ENCODE assay signal across 1 cellular context in the genomic region with DNA sequence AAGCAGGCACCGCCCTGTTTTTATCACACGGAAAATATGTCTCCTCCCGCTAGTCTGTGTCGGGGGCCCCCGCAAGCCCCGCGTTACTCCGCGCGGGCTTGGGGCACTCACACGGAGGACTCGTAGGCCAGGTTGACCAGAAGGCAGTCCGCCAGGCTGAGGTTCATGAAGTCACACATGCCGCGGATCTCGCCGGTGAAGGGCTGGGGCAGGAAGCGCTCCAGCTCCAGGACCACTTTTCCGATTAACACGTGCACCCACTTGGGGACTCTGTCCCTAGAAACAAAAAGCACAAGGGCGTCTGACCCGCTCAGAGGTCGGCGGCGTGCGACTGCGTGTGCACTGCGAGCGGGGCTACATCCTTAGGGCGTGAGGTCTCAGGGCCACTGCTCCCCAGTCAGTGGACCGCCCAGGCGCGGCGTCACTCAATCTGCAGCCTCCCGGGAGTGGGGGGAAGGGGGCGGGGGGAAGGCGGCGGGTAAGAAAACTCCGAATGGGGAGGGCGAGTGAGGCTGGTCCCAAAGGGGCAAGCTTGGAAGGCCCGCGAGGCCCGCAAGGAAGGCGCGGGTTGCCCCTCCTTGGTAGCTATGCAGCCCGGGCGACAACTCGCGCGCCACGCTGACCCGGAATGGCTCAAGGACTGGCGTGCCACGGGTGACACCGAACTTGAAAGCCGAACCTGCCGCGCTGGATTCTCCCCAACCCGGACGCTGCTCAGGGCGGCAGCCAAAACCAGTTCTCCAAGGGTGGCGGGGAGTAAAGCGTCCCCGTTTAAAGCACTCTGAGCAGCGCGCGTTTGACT.
TF ChIP-seq lines count a peak whose summit lies in the region.

No MANE protein-coding gene starts in this region.

TF ChIP-seq in GM12878, 131 proteins besides CTCF, POLR2A, EP300 and RAD21 (continued from another document):
- TF ChIP-seq, protein P1, sequence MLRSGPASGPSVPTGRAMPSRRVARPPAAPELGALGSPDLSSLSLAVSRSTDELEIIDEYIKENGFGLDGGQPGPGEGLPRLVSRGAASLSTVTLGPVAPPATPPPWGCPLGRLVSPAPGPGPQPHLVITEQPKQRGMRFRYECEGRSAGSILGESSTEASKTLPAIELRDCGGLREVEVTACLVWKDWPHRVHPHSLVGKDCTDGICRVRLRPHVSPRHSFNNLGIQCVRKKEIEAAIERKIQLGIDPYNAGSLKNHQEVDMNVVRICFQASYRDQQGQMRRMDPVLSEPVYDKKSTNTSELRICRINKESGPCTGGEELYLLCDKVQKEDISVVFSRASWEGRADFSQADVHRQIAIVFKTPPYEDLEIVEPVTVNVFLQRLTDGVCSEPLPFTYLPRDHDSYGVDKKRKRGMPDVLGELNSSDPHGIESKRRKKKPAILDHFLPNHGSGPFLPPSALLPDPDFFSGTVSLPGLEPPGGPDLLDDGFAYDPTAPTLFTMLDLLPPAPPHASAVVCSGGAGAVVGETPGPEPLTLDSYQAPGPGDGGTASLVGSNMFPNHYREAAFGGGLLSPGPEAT (IDR thresholded peaks at IDR 0.05; ENCODE audit: low read depth) = no peak
- TF ChIP-seq, protein P2, sequence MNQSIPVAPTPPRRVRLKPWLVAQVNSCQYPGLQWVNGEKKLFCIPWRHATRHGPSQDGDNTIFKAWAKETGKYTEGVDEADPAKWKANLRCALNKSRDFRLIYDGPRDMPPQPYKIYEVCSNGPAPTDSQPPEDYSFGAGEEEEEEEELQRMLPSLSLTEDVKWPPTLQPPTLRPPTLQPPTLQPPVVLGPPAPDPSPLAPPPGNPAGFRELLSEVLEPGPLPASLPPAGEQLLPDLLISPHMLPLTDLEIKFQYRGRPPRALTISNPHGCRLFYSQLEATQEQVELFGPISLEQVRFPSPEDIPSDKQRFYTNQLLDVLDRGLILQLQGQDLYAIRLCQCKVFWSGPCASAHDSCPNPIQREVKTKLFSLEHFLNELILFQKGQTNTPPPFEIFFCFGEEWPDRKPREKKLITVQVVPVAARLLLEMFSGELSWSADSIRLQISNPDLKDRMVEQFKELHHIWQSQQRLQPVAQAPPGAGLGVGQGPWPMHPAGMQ (IDR thresholded peaks at IDR 0.05; ENCODE audit: borderline replicate concordance) = no peak
- TF ChIP-seq BHLHE40 (IDR thresholded peaks at IDR 0.05; ENCODE audit: borderline replicate concordance in 1 of 2, low read depth in 2 of 2, low read length in 1 of 2) (peak in 1 of 2 experiments; percentile 26; a peak in 1 of 4 replicates), STAT3 (IDR thresholded peaks at IDR 0.05; ENCODE audit: low read depth, low read length) (no peak), PAX5 (IDR thresholded peaks at IDR 0.05; ENCODE audit: borderline replicate concordance, low read depth, low read length) (peak; percentile 34; the same call in 1 of the 2 replicates), EED (IDR thresholded peaks at IDR 0.05; ENCODE audit: low read depth) (0 out of 2 replicates have a peak, but pooled peaks have one; percentile 8), RFX5 (IDR thresholded peaks at IDR 0.05; ENCODE audit: low read depth, low read length) (no peak), MEF2B (IDR thresholded peaks at IDR 0.05; ENCODE audit: partially characterized antibody, poor library complexity, severe bottlenecking) (no peak)
- TF ChIP-seq, protein P3, sequence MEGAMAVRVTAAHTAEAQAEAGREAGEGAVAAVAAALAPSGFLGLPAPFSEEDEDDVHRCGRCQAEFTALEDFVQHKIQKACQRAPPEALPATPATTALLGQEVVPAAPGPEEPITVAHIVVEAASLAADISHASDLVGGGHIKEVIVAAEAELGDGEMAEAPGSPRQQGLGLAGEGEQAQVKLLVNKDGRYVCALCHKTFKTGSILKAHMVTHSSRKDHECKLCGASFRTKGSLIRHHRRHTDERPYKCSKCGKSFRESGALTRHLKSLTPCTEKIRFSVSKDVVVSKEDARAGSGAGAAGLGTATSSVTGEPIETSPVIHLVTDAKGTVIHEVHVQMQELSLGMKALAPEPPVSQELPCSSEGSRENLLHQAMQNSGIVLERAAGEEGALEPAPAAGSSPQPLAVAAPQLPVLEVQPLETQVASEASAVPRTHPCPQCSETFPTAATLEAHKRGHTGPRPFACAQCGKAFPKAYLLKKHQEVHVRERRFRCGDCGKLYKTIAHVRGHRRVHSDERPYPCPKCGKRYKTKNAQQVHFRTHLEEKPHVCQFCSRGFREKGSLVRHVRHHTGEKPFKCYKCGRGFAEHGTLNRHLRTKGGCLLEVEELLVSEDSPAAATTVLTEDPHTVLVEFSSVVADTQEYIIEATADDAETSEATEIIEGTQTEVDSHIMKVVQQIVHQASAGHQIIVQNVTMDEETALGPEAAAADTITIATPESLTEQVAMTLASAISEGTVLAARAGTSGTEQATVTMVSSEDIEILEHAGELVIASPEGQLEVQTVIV (IDR thresholded peaks at IDR 0.05; ENCODE audit: borderline replicate concordance, partially characterized antibody) = no peak
- TF ChIP-seq, protein P4, sequence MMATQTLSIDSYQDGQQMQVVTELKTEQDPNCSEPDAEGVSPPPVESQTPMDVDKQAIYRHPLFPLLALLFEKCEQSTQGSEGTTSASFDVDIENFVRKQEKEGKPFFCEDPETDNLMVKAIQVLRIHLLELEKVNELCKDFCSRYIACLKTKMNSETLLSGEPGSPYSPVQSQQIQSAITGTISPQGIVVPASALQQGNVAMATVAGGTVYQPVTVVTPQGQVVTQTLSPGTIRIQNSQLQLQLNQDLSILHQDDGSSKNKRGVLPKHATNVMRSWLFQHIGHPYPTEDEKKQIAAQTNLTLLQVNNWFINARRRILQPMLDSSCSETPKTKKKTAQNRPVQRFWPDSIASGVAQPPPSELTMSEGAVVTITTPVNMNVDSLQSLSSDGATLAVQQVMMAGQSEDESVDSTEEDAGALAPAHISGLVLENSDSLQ (IDR thresholded peaks at IDR 0.05) = peak; percentile 58
- TF ChIP-seq, protein P5, sequence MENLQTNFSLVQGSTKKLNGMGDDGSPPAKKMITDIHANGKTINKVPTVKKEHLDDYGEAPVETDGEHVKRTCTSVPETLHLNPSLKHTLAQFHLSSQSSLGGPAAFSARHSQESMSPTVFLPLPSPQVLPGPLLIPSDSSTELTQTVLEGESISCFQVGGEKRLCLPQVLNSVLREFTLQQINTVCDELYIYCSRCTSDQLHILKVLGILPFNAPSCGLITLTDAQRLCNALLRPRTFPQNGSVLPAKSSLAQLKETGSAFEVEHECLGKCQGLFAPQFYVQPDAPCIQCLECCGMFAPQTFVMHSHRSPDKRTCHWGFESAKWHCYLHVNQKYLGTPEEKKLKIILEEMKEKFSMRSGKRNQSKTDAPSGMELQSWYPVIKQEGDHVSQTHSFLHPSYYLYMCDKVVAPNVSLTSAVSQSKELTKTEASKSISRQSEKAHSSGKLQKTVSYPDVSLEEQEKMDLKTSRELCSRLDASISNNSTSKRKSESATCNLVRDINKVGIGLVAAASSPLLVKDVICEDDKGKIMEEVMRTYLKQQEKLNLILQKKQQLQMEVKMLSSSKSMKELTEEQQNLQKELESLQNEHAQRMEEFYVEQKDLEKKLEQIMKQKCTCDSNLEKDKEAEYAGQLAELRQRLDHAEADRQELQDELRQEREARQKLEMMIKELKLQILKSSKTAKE (IDR thresholded peaks at IDR 0.05; ENCODE audit: low read depth, poor library complexity, severe bottlenecking) = no peak
